11 cellular contexts compared by ENCODE assay signal in the genomic region with DNA sequence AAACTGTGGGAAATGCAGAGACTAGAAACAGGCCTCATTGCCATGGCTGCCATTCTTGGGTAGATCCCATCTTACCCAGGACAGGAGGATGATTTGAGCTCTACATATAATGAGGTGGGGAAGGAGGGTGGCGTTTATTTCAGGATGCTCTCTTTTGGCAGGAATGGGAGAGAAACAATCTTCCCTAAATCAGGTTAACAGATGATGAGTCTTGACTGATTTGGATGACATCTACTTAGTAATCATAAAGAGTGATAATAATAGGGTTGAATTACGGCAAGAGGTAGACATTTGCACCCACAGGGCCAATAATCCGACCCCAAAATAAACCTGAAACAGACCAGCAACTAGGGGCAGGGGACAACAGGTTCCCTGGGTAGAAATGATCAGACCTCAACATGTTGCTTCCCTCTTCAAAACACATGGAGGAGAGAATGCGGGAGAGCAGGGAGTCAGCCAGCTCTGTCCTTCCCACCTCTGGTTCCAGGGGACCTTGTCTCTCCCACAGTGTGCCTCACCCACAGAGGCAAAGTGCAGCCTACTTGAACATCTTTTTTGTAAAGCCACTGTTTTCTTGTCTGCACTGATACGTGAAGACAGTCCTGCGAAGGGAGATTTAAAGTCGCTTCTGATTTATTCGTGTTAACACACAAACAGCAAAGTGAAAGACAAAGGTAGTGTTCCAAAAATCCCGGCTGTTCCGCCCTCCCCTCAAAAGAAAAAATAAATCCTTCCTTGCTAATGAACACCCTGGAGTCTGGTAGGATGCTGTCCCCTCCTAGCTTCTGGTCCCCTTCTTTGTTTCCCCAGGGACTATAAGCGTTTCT. TPM values are rescaled to one million over a fixed set of nuclear protein-coding genes. Genes with fewer than 3 reads are reported as not detected.
DNase-seq lines count a peak whose midpoint lies in the region; ATAC-seq and TF ChIP-seq lines count a peak whose summit lies in the region.
"Had no signal": no experiment of that assay in that cellular context is flagged by ENCODE, and none has a peak within 500 bp of the region (broad histone marks: within the 10 kb centered on the region; RNA-seq: fewer than 3 reads in every experiment).

No MANE protein-coding gene starts in this region.

- intact Hi-C loops in transverse colon (cut with DNase I; ENCODE audit: low total_unique reads), result no loop called here

- TF ChIP-seq POLR2A in transverse colon (IDR thresholded peaks at IDR 0.05), result no peak

- no peak overlapping the region for H3K27ac ChIP-seq in mesenchymal stem cell (ENCODE audit: low read length, poor library complexity, severe bottlenecking)
- peak overlapping the region in 2 of 4 donors; percentile 4 to 38 for H3K27ac ChIP-seq in transverse colon

- no peak overlapping the region for H2BK5ac ChIP-seq in mesenchymal stem cell (ENCODE audit: low read depth, low read length, poor library complexity, severe bottlenecking)

- 42% methylated on average over 11 of the region's 11 CpGs for WGBS in mesenchymal stem cell
- WGBS in transverse colon (ENCODE audit: low coverage in 1 of 2), 2 donors, result 61 to 62% methylated on average over 4 to 11 of the region's 11 CpGs

- no peak overlapping the region for H2BK15ac ChIP-seq in mesenchymal stem cell (ENCODE audit: low read depth, poor library complexity, severe bottlenecking)

- peak overlapping the region; percentile 75 for H3K9ac ChIP-seq in mesenchymal stem cell (ENCODE audit: low read length)

- no peaks in the 10 kb centered on the region for H3K9me3 Mint-ChIP-seq in activated T-cell treated with anti-CD3 and anti-CD28 coated beads, Interleukin-2, amount 50 U/mL, for 24 hours
- H3K9me3 Mint-ChIP-seq in brain, result peaks cover 0 to 14% (median 9%) of the 10 kb centered on the region in 5 experiments

- no peak for DNase-seq in activated T-cell treated with anti-CD3 and anti-CD28 coated beads, Interleukin-2, amount 50 U/mL, for 24 hours
- no peak for DNase-seq in activated T-cell treated with anti-CD3 and anti-CD28 coated beads, Interleukin-2, amount 50 U/mL, for 48 hours
- DNase-seq in mesenchymal stem cell (no peak), transverse colon (no peak), T-helper 1 cell (no peak)
- no peak for DNase-seq in activated CD4-positive, alpha-beta T cell treated with anti-CD3 and anti-CD28 coated beads for 1 hour
- DNase-seq: NCI-H2107 had no signal

- H3K27ac Mint-ChIP-seq in activated T-cell treated with anti-CD3 and anti-CD28 coated beads, Interleukin-2, amount 50 U/mL, for 24 hours, result no peak overlapping the region
- no peak overlapping the region for H3K27ac Mint-ChIP-seq in brain
- H3K27ac Mint-ChIP-seq: T-helper 1 cell treated with Interleukin-12 subunit alpha and Interleukin-12 subunit beta and Interleukin-4 antibody, amounts not matched to agents 30 μg/mL and 1 μg/mL, for 36 hours had no signal

- H3K4me1 ChIP-seq in mesenchymal stem cell (ENCODE audit: control insufficient read depth, insufficient read depth, low read depth, low read length) (peaks cover 27% of the 10 kb centered on the region), transverse colon (peaks cover 0 to 41% (median 33%) of the 10 kb centered on the region in 4 donors)

- H3K4ac ChIP-seq in mesenchymal stem cell (ENCODE audit: low read depth in 1 of 2, low read length in 2 of 2), result no peak overlapping the region

- H3K14ac ChIP-seq in mesenchymal stem cell (ENCODE audit: low read length in 2 of 2), result no peak overlapping the region

- peak overlapping the region; percentile 36 for H3K4me3 Mint-ChIP-seq in activated T-cell treated with anti-CD3 and anti-CD28 coated beads, Interleukin-2, amount 50 U/mL, for 24 hours
- H3K4me3 Mint-ChIP-seq in brain, result peak overlapping the region; percentile 65 to 82 (median 73)
- H3K4me3 Mint-ChIP-seq: T-helper 1 cell treated with Interleukin-12 subunit alpha and Interleukin-12 subunit beta and Interleukin-4 antibody, amounts not matched to agents 30 μg/mL and 1 μg/mL, for 36 hours had no signal

- H2AFZ ChIP-seq in mesenchymal stem cell (ENCODE audit: low read depth, low read length), result peak overlapping the region; percentile 61

- ATAC-seq in HG02678 (IDR thresholded peaks at IDR 0.05; ENCODE audit: unreplicated experiment), result no peak

- no peak for TF ChIP-seq CTCF in brain (conservative IDR thresholded peaks at IDR 0.05)
- no peak for TF ChIP-seq CTCF in transverse colon (IDR thresholded peaks at IDR 0.05)

- H2AK5ac ChIP-seq in mesenchymal stem cell (ENCODE audit: low read length, severe bottlenecking), result peak overlapping the region; percentile 32

- peak overlapping the region; percentile 67 for H3K4me2 ChIP-seq in mesenchymal stem cell (ENCODE audit: low read length, poor library complexity, severe bottlenecking)

- H3K18ac ChIP-seq in mesenchymal stem cell (ENCODE audit: low read depth in 1 of 2, low read length in 2 of 2), result no peak overlapping the region

- no peak for TF ChIP-seq EP300 in transverse colon (IDR thresholded peaks at IDR 0.05; ENCODE audit: low read depth)

- no peaks in the 10 kb centered on the region for H3K36me3 ChIP-seq in mesenchymal stem cell (ENCODE audit: control insufficient read depth in 1 of 2, insufficient read depth in 2 of 2, low read depth in 1 of 2, low read length in 2 of 2)
- no peaks in the 10 kb centered on the region for H3K36me3 ChIP-seq in transverse colon

- H3K27me3 ChIP-seq in mesenchymal stem cell (ENCODE audit: control insufficient read depth in 1 of 2, insufficient read depth in 1 of 2, low read length in 2 of 2), result peaks cover 38 to 40% of the 10 kb centered on the region in 2 experiments
- H3K27me3 ChIP-seq in transverse colon, result peaks cover 60% of the 10 kb centered on the region

- in situ Hi-C loops in transverse colon (cut with MboI; ENCODE audit: low pct_ligation_motif_present in 1 of 4, low pct_unique_long_range_greater_than_20kb in 1 of 4, low sequenced_read_pairs in 3 of 4), result no loop called here

- H3K9me3 ChIP-seq in mesenchymal stem cell (ENCODE audit: control insufficient read depth, low read length) (no peaks in the 10 kb centered on the region), transverse colon (no peaks in the 10 kb centered on the region)

- H4K8ac ChIP-seq in mesenchymal stem cell (ENCODE audit: low read length), result no peak overlapping the region

- peaks cover 25% of the 10 kb centered on the region for H3K4me1 Mint-ChIP-seq in activated T-cell treated with anti-CD3 and anti-CD28 coated beads, Interleukin-2, amount 50 U/mL, for 24 hours (ENCODE audit: low read depth)
- peaks cover 21% of the 10 kb centered on the region for H3K4me1 Mint-ChIP-seq in brain

- peaks cover 46% of the 10 kb centered on the region for H3K27me3 Mint-ChIP-seq in activated T-cell treated with anti-CD3 and anti-CD28 coated beads, Interleukin-2, amount 50 U/mL, for 24 hours
- peaks cover 52% of the 10 kb centered on the region for H3K27me3 Mint-ChIP-seq in brain

- no peaks in the 10 kb centered on the region for H3K79me1 ChIP-seq in mesenchymal stem cell (replicated peaks; ENCODE audit: low read length, poor library complexity, severe bottlenecking)

- H2BK12ac ChIP-seq in mesenchymal stem cell (ENCODE audit: low read length in 2 of 2), result no peak overlapping the region

- H3K4me3 ChIP-seq in mesenchymal stem cell (ENCODE audit: insufficient read depth in 1 of 2, low read depth in 1 of 2, low read length in 2 of 2), result peak overlapping the region in 1 of 2 experiments; percentile 80
- peak overlapping the region in 3 of 4 donors; percentile 31 to 52 (median 33) for H3K4me3 ChIP-seq in transverse colon

- no peak overlapping the region for H3K23ac ChIP-seq in mesenchymal stem cell (ENCODE audit: low read length in 2 of 2)

- H2BK120ac ChIP-seq in mesenchymal stem cell (ENCODE audit: low read depth, low read length), result no peak overlapping the region

- no peaks in the 10 kb centered on the region for H3K36me3 Mint-ChIP-seq in activated T-cell treated with anti-CD3 and anti-CD28 coated beads, Interleukin-2, amount 50 U/mL, for 24 hours (ENCODE audit: low read depth)
- no peaks in the 10 kb centered on the region for H3K36me3 Mint-ChIP-seq in brain

- H4K91ac ChIP-seq in mesenchymal stem cell (ENCODE audit: low read length), result no peak overlapping the region

RNA-seq across cellular contexts. Expression of a gene that starts 3.9 kb away (rescaled TPM):
- 0.98 TPM for polyA plus RNA-seq in brain (ENCODE audit: insufficient read depth, low read depth, low replicate concordance)
- polyA plus RNA-seq in mesenchymal stem cell (2013, experiment 1 of 2), result 0.21 TPM
- polyA plus RNA-seq in mesenchymal stem cell (2013, experiment 2 of 2), result 0.19 TPM
- 1 to 10 TPM in 1 of 4 donors, not detected in 3; 1.6 TPM for total RNA-seq in transverse colon
- total RNA-seq: lung microvascular endothelial cell had no signal
